In the genomic region with DNA sequence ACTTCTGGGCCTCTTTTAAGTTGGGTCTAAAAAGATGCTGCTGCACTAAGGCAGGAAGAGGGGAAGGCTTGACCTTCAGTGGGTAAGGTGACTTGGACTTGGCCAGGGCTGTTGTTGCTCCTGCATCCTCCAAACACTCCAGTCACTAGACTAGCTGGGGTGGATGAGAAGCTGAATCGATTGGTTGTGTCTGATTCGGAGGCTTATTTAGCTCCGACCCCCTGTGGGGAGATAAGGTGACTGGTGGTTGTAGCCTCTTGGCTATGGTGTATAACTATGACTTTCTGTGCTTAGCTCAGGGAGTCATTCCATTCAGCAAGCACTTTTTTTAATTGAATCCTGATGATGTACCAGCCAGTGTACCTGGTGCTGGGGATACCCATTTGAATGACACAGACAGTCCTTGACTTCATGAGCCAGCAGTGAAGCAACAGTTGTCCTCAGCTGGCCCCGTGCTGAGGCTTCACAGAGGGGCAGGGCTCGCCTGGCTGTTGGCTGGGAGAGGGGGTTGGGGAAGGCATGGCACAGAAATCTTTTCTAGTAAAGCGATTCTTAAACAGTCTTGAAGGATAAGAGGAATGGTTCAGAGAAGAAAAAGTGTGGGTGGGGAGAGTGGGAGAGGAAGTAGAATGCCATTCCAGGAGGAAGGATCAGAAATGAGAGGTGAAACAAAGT, we compare ENCODE assay signal across 2 cellular contexts.
TF ChIP-seq lines count a peak whose summit lies in the region.

No MANE protein-coding gene starts in this region.

TF ChIP-seq in HCT116, 20 proteins besides CTCF, POLR2A, EP300 and RAD21:
- TF ChIP-seq ZFX (IDR thresholded peaks at IDR 0.05) (no peak), JUND (IDR thresholded peaks at IDR 0.05) (no peak), EGR1 (IDR thresholded peaks at IDR 0.05; ENCODE audit: low read depth) (no peak), EZH2phosphoT487 (IDR thresholded peaks at IDR 0.05; ENCODE audit: borderline replicate concordance) (no peak), FOSL1 (IDR thresholded peaks at IDR 0.05; ENCODE audit: low read depth) (no peak), TCF7L2 (IDR thresholded peaks at IDR 0.05; ENCODE audit: borderline replicate concordance, extremely low read depth, insufficient read depth, insufficient read length) (no peak)

TF ChIP-seq in H1, 55 proteins besides CTCF, POLR2A, EP300 and RAD21:
- TF ChIP-seq CEBPB (IDR thresholded peaks at IDR 0.05; ENCODE audit: low read depth, low read length): peak; percentile 60
- no peak for TF ChIP-seq HDAC2 (IDR thresholded peaks at IDR 0.05; ENCODE audit: borderline replicate concordance in 1 of 2, low read depth in 2 of 2, low read length in 2 of 2)
- TF ChIP-seq, protein P1, sequence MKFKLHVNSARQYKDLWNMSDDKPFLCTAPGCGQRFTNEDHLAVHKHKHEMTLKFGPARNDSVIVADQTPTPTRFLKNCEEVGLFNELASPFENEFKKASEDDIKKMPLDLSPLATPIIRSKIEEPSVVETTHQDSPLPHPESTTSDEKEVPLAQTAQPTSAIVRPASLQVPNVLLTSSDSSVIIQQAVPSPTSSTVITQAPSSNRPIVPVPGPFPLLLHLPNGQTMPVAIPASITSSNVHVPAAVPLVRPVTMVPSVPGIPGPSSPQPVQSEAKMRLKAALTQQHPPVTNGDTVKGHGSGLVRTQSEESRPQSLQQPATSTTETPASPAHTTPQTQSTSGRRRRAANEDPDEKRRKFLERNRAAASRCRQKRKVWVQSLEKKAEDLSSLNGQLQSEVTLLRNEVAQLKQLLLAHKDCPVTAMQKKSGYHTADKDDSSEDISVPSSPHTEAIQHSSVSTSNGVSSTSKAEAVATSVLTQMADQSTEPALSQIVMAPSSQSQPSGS (IDR thresholded peaks at IDR 0.05; ENCODE audit: low read length): no peak
- TF ChIP-seq HDAC6 (IDR thresholded peaks at IDR 0.05; ENCODE audit: low read depth, low read length): no peak
- TF ChIP-seq BACH1 (IDR thresholded peaks at IDR 0.05; ENCODE audit: low read length): no peak
- no peak for TF ChIP-seq SRF (IDR thresholded peaks at IDR 0.05; ENCODE audit: low read depth, low read length)
- TF ChIP-seq ZNF274 (IDR thresholded peaks at IDR 0.05; ENCODE audit: borderline replicate concordance, extremely low read depth, low read length): no peak
